11 cellular contexts compared by ENCODE assay signal in the genomic region with DNA sequence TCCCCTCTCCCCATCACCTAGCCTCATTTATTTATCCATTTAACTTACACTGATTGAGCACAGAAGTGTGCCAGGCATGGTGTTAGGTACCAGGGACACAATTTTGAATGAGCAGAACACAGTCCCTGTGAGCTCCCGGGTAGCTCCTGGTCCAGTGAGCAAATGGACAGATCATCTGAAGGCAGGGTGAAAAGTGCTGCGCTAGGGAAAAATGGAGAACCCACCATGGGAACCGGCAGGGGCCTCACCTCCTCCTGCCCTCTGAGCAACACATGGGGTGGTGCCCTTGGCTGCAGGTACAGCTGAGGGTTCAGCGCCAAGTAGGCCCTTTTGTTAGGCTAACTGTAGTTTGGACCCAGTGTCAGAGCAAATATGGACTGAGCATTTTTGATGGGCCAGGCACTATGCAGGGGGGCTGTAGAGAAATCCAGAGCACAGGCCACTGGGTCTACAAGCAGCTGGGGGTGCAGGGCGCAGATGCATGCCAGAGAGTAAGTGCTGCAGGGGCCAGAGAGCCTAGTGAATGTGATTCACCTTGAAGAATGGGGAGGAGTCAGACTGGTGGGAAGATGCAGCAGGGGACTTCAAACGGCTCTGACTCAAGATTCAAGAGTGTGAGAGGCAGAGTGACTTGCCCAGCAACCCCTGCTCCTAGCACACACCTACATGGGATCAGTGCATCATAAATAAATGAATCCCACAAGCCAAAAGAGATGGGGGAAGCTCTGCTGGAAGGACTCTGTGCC. TPM values are rescaled to one million over a fixed set of nuclear protein-coding genes. Genes with fewer than 3 reads are reported as not detected.
DNase-seq lines count a peak whose midpoint lies in the region; ATAC-seq, FAIRE-seq and TF ChIP-seq lines count a peak whose summit lies in the region.
"Had no signal": no experiment of that assay in that cellular context is flagged by ENCODE, and none has a peak within 500 bp of the region (broad histone marks: within the 10 kb centered on the region; RNA-seq: fewer than 3 reads in every experiment).

No MANE protein-coding gene starts in this region.

- H3K27ac ChIP-seq in PC-9 (peak overlapping the region; percentile 52), smooth muscle cell (ENCODE audit: low read depth) (peak overlapping the region; percentile 58), MM.1S (ENCODE audit: low read length) (no peak overlapping the region)
- H3K27ac ChIP-seq: testis had no signal

- no peaks in the 10 kb centered on the region for H3K9me3 ChIP-seq in PC-9 (ENCODE audit: insufficient read depth, low read depth)
- H3K9me3 ChIP-seq in smooth muscle cell (replicated peaks; ENCODE audit: low read depth): no peaks in the 10 kb centered on the region
- no peaks in the 10 kb centered on the region for H3K9me3 ChIP-seq in MM.1S (replicated peaks; ENCODE audit: insufficient read depth, low read length)
- H3K9me3 ChIP-seq: testis had no signal

- H3K36me3 ChIP-seq in PC-9 (ENCODE audit: low read depth) (no peaks in the 10 kb centered on the region; the same call in 1 of the 2 replicates), smooth muscle cell (ENCODE audit: low read depth) (no peaks in the 10 kb centered on the region), MM.1S (replicated peaks; ENCODE audit: insufficient read depth, low read length) (no peaks in the 10 kb centered on the region)

- ATAC-seq in esophagus mucosa (peak; percentile 70), HG02885 (IDR thresholded peaks at IDR 0.05; ENCODE audit: poor library complexity, unreplicated experiment) (no peak)

- H3K9ac ChIP-seq in smooth muscle cell (ENCODE audit: low read depth) (no peak overlapping the region), MM.1S (ENCODE audit: low read length) (no peak overlapping the region)

- TF ChIP-seq CTCF in PC-9 (conservative IDR thresholded peaks at IDR 0.05) (no peak), smooth muscle cell (IDR thresholded peaks at IDR 0.05; ENCODE audit: borderline replicate concordance, insufficient read depth, poor library complexity, severe bottlenecking) (no peak), MM.1S (IDR thresholded peaks at IDR 0.05; ENCODE audit: low read length) (no peak)

- H3K4me2 ChIP-seq in PC-9: peak overlapping the region; percentile 33
- peak overlapping the region; percentile 20 for H3K4me2 ChIP-seq in smooth muscle cell
- H3K4me2 ChIP-seq in MM.1S (ENCODE audit: low read depth, low read length): no peak overlapping the region

- no TSS peak for BruUV-seq in PC-9 (replicated peaks; lab: Mats Ljungman, UMichigan)

- no peak for TF ChIP-seq POLR2A in GM12892 (IDR thresholded peaks at IDR 0.05; ENCODE audit: low read depth, low read length)

- no peaks in the 10 kb centered on the region for H3K27me3 ChIP-seq in PC-9 (ENCODE audit: insufficient read depth, low read depth)
- H3K27me3 ChIP-seq in smooth muscle cell (ENCODE audit: low read depth): no peaks in the 10 kb centered on the region
- H3K27me3 ChIP-seq in MM.1S (replicated peaks; ENCODE audit: insufficient read depth, low read length): no peaks in the 10 kb centered on the region
- H3K27me3 ChIP-seq: testis had no signal

- DNase-seq in ELF-1 (ENCODE audit: low read depth, low spot score): peak; percentile 41
- peak; percentile 83 to 96 for DNase-seq in PC-9
- no peak for DNase-seq in smooth muscle cell (lab: John Stamatoyannopoulos, UW; ENCODE audit: unreplicated experiment)
- DNase-seq in mucosa of gallbladder (ENCODE audit: low spot score): no peak
- DNase-seq in GM12892 (ENCODE audit: insufficient read length): no peak
- DNase-seq in MM.1S: no peak
- DNase-seq: GF-D8, testis had no signal

- FAIRE-seq in GM12892 (lab: Jason Lieb, UNC): no peak
- FAIRE-seq: islet of Langerhans had no signal

- H2AFZ ChIP-seq in PC-9: no peak overlapping the region
- no peak overlapping the region for H2AFZ ChIP-seq in smooth muscle cell (ENCODE audit: low read depth)
- H2AFZ ChIP-seq in MM.1S (ENCODE audit: low read length): no peak overlapping the region

- H3K9me2 ChIP-seq in PC-9 (ENCODE audit: insufficient read depth) (no peaks in the 10 kb centered on the region), MM.1S (replicated peaks; ENCODE audit: insufficient read depth, low read length) (no peaks in the 10 kb centered on the region)

- 73% methylated on average over 6 of the region's 6 CpGs for WGBS in smooth muscle cell (ENCODE audit: low lambda C conversion rate)

- H3F3A ChIP-seq in PC-9 (ENCODE audit: insufficient read depth, low read depth) (peaks cover 51% of the 10 kb centered on the region), smooth muscle cell (ENCODE audit: low read depth) (no peaks in the 10 kb centered on the region), MM.1S (ENCODE audit: insufficient read depth, low read length) (no peaks in the 10 kb centered on the region)

- H3K4me1 ChIP-seq in PC-9 (replicated peaks; ENCODE audit: insufficient read depth) (peaks cover 61% of the 10 kb centered on the region), smooth muscle cell (ENCODE audit: low read depth) (no peaks in the 10 kb centered on the region), MM.1S (ENCODE audit: low read length) (no peaks in the 10 kb centered on the region)

- CTCF ChIA-PET in PC-9 (lab: Charles Lee): interaction anchor here (0.6 to 2.0 kb wide), 7 partner anchors 9 to 111 kb away, joined by 3 to 14 read pairs (median 3); no protein-coding TSS in a partner anchor

- POLR2A ChIA-PET in PC-9 (lab: Charles Lee; ENCODE audit: unreplicated experiment): interaction anchor here (0.6 to 1.6 kb wide), 6 partner anchors 12 to 675 kb away, joined by 3 to 30 read pairs (median 4); no protein-coding TSS in a partner anchor

- H4K20me1 ChIP-seq in PC-9 (ENCODE audit: insufficient read depth) (no peaks in the 10 kb centered on the region), smooth muscle cell (ENCODE audit: low read depth) (peaks cover 8% of the 10 kb centered on the region), MM.1S (ENCODE audit: insufficient read depth, low read length) (no peaks in the 10 kb centered on the region)

- H3K4me3 ChIP-seq in PC-9 (no peak overlapping the region), smooth muscle cell (no peak overlapping the region), MM.1S (ENCODE audit: low read length) (no peak overlapping the region)
- H3K4me3 ChIP-seq: testis had no signal

- H3K79me2 ChIP-seq in PC-9 (ENCODE audit: low read depth) (peaks cover 29% of the 10 kb centered on the region), smooth muscle cell (ENCODE audit: low read depth) (peaks cover 1% of the 10 kb centered on the region), MM.1S (ENCODE audit: low read length) (no peaks in the 10 kb centered on the region)

- intact Hi-C loops in PC-9 (cut with micrococcal nuclease; ENCODE audit: unreplicated experiment): loop anchor here (1.0 kb wide), 2 partner anchors 18 to 35 kb away; no protein-coding TSS in a partner anchor

RNA-seq across cellular contexts. Expression of gene LTBP2, which starts 28.2 kb away (rescaled TPM):
- total RNA-seq in PC-9 (2021): 121 and 124 TPM in 2 replicates
- total RNA-seq in esophagus mucosa: 14.4 TPM
- 103 and 108 TPM in 2 replicates for total RNA-seq in smooth muscle cell
- 74.2 and 90.1 TPM in 2 replicates for polyA plus RNA-seq in smooth muscle cell
- total RNA-seq in mucosa of gallbladder: 84.9 TPM
- polyA plus RNA-seq in GM12892 (2012; ENCODE audit: missing spikeins): 0.15 TPM

Comparison
In these comparisons a context has a peak if more than half of its experiments do, and no peak if none do; other contexts are left out.
1. DNase-seq: peak in ELF-1 (single experiment) and PC-9 (2 of 2); none in smooth muscle cell (single experiment), mucosa of gallbladder (single experiment), GM12892 (single experiment) and MM.1S (single experiment).